Comparison of ENCODE assay signal across 8 cellular contexts in genomic region chr5:180209137-180209581, GRCh38. TPM values are rescaled to one million over a fixed set of nuclear protein-coding genes. Genes with fewer than 3 reads are reported as not detected.
DNase-seq lines count a peak whose midpoint lies in the region; ATAC-seq and TF ChIP-seq lines count a peak whose summit lies in the region.

RASGEF1C (minus strand) TSS chr5:180209211; CDS start chr5:180138052, 71,159 bp downstream.

- H3K27me3 ChIP-seq in H9 (ENCODE audit: insufficient read depth, low read length): peaks cover 7% of the 10 kb centered on the region; the same call in 1 of the 2 replicates

- H3T11ph ChIP-seq in H9 (ENCODE audit: low read length): no peak within 1 kb of the TSS

- H2BK5ac ChIP-seq in H9 (ENCODE audit: insufficient read length, low read length): no peak within 1 kb of the TSS

- H3K27ac Mint-ChIP-seq in H9 (no peak within 1 kb of the TSS; a peak in 1 of 7 replicates), naive B cell (peak within 1 kb of the TSS in 3 of 6 donors; percentile 61 to 85 (median 65))

- no peaks in the 10 kb centered on the region for H3K79me1 ChIP-seq in H9 (ENCODE audit: insufficient read depth, low read depth, low read length, poor library complexity, severe bottlenecking)

- H2AK5ac ChIP-seq in H9 (ENCODE audit: insufficient read length, low read length): no peak within 1 kb of the TSS

- no peak within 1 kb of the TSS for H3K18ac ChIP-seq in H9 (ENCODE audit: insufficient read length, low read depth, low read length)

- H3K27ac ChIP-seq in H9 (ENCODE audit: insufficient read length, low read depth, low read length): no peak within 1 kb of the TSS

- no peak within 1 kb of the TSS for H4K8ac ChIP-seq in H9 (replicated peaks; ENCODE audit: insufficient read length, low read depth, low read length)

- no peak within 1 kb of the TSS for H4K91ac ChIP-seq in H9 (ENCODE audit: insufficient read length, low read depth, low read length)

- DNase-seq in EL (peak; percentile 61), H9 (peak; percentile 68), NCI-H345 (lab: John Stamatoyannopoulos, UW) (peak; percentile 79), activated T-cell treated with anti-CD3 and anti-CD28 coated beads for 48 hours (ENCODE audit: low read depth) (peak; percentile 71), naive B cell (peak; percentile 36), mesenteric fat pad (ENCODE audit: low spot score) (no peak)
- peak in 5 of 6 experiments; percentile 27 to 45 (median 38) for DNase-seq in stimulated activated naive CD4-positive, alpha-beta T cell (lab: John Stamatoyannopoulos, UW)

- H2BK12ac ChIP-seq in H9 (ENCODE audit: insufficient read length, low read depth, low read length): no peak within 1 kb of the TSS

- H3K56ac ChIP-seq in H9 (ENCODE audit: insufficient read length, low read depth, low read length): no peak within 1 kb of the TSS

- no peaks in the 10 kb centered on the region for H3K79me2 ChIP-seq in H9 (ENCODE audit: insufficient read depth, low read length)

- TF ChIP-seq CTCF in H9 (conservative IDR thresholded peaks at IDR 0.05): peak; percentile 48; the same call in 2 of the 3 replicates

- H3K4me1 Mint-ChIP-seq in H9 (peaks cover 9 to 10% of the 10 kb centered on the region in 2 experiments; a peak in 3 of 4 replicates), naive B cell (peaks cover 10 to 15% (median 10%) of the 10 kb centered on the region in 3 donors)

- no peak within 1 kb of the TSS for H3K9ac ChIP-seq in H9 (ENCODE audit: extremely low read depth, insufficient read length, low read length)

- no peak within 1 kb of the TSS for H2AFZ ChIP-seq in H9 (ENCODE audit: low read length)

- H3K36me3 Mint-ChIP-seq in H9 (ENCODE audit: insufficient read depth in 1 of 3, low read depth in 3 of 3) (no peaks in the 10 kb centered on the region; a peak in 1 of 7 replicates), naive B cell (peaks cover 0 to 10% of the 10 kb centered on the region in 2 donors)

- H3K23ac ChIP-seq in H9 (ENCODE audit: insufficient read length, low read depth, low read length): no peak within 1 kb of the TSS

- WGBS in H9 (ENCODE audit: extremely low coverage, insufficient read length, low lambda C conversion rate): no CpG with 5 or more reads among the region's 55 CpGs

- H3K9me3 ChIP-seq in H9 (ENCODE audit: control insufficient read depth, low read depth, low read length): no peaks in the 10 kb centered on the region

- no peak within 1 kb of the TSS for H3K4ac ChIP-seq in H9 (ENCODE audit: low read depth, low read length)

- H2BK20ac ChIP-seq in H9 (ENCODE audit: low read depth, low read length, poor library complexity, severe bottlenecking): no peak within 1 kb of the TSS

- H3K9me3 Mint-ChIP-seq in H9: 0 out of 5 replicates have a peak, but pooled peaks cover 0 to 4% of the 10 kb centered on the region in 2 experiments
- peaks cover 0 to 6% (median 5%) of the 10 kb centered on the region in 7 donors for H3K9me3 Mint-ChIP-seq in naive B cell

- no peak within 1 kb of the TSS for H2BK15ac ChIP-seq in H9 (ENCODE audit: low read depth, low read length)

- H3K14ac ChIP-seq in H9 (ENCODE audit: insufficient read depth, low read length): no peak within 1 kb of the TSS; the same call in 1 of the 2 replicates

- ATAC-seq in esophagus mucosa: peak; percentile 89
- ATAC-seq in naive B cell (ENCODE audit: low read depth in 2 of 2): peak; percentile 95 to 96

- no peak within 1 kb of the TSS for H2BK120ac ChIP-seq in H9 (ENCODE audit: low read depth, low read length, poor library complexity, severe bottlenecking)

- no peak within 1 kb of the TSS for H4K5ac ChIP-seq in H9 (ENCODE audit: insufficient read length, low read depth, low read length)

- H3K27me3 Mint-ChIP-seq in H9 (ENCODE audit: low read depth) (peaks cover 36% of the 10 kb centered on the region), naive B cell (peaks cover 37 to 72% (median 56%) of the 10 kb centered on the region in 3 donors)

- peak within 1 kb of the TSS; percentile 18 for H3K4me2 ChIP-seq in H9 (ENCODE audit: insufficient read depth, insufficient read length, low read length)

- H3K4me3 Mint-ChIP-seq in H9 (peak within 1 kb of the TSS; percentile 52 to 79), naive B cell (peak within 1 kb of the TSS; percentile 67 to 83 (median 77))

- no peaks in the 10 kb centered on the region for H4K20me1 ChIP-seq in H9 (ENCODE audit: control insufficient read depth, insufficient read depth, insufficient read length)

- no peaks in the 10 kb centered on the region for H3K23me2 ChIP-seq in H9 (ENCODE audit: insufficient read length, low read depth, low read length, poor library complexity, severe bottlenecking)

- H3K4me1 ChIP-seq in H9 (ENCODE audit: insufficient read depth, low read length): no peaks in the 10 kb centered on the region

RNA-seq across cellular contexts. Expression of gene RASGEF1C, which starts in this region (rescaled TPM):
- total RNA-seq in H9 (2021) (0.83 and 0.90 TPM in 2 replicates), esophagus mucosa (not detected), mesenteric fat pad (not detected)
- not detected for polyA plus RNA-seq in naive B cell (ENCODE audit: low read depth in 6 of 6)

Comparison
In these comparisons a context has a peak if more than half of its experiments do, and no peak if none do; other contexts are left out.
1. Peak in DNase-seq and H3K4me2 ChIP-seq in H9; RNA of the gene not detected or under 1 TPM.
2. Peak in ATAC-seq in esophagus mucosa; RNA of the gene not detected or under 1 TPM.
3. Peak in DNase-seq and ATAC-seq in naive B cell; RNA of the gene not detected or under 1 TPM.